Comparison of ENCODE assay signal across 8 cellular contexts in genomic region chr7:29748286-29749099, GRCh38. TPM values are rescaled to one million over a fixed set of nuclear protein-coding genes. Genes with fewer than 3 reads are reported as not detected.
DNase-seq lines count a peak whose midpoint lies in the region; ATAC-seq and TF ChIP-seq lines count a peak whose summit lies in the region.

No MANE protein-coding gene starts in this region.

- no peak overlapping the region for H3K4me2 ChIP-seq in SU-DHL-6 (ENCODE audit: low read depth, low read length, poor library complexity, severe bottlenecking)

- no peaks in the 10 kb centered on the region for H3K27me3 ChIP-seq in SU-DHL-6 (ENCODE audit: low read length)
- H3K27me3 ChIP-seq in stomach, result no peaks in the 10 kb centered on the region

- TF ChIP-seq CTCF in SU-DHL-6 (IDR thresholded peaks at IDR 0.05; ENCODE audit: insufficient read depth, low read length, poor library complexity, severe bottlenecking) (peak; percentile 43), stomach (IDR thresholded peaks at IDR 0.05) (peak in 5 of 7 experiments; percentile 23 to 51 (median 34)), omental fat pad (IDR thresholded peaks at IDR 0.05) (no peak)

- H3K27ac ChIP-seq in SU-DHL-6 (ENCODE audit: low read depth, low read length) (no peak overlapping the region), stomach (peak overlapping the region in 1 of 5 donors; percentile 42)

- in situ Hi-C loops in G401 (cut with HindIII; ENCODE audit: low sequenced_read_pairs), result no loop called here

- no peak overlapping the region for H3K9ac ChIP-seq in SU-DHL-6 (ENCODE audit: low read length)

- H3K79me2 ChIP-seq in SU-DHL-6 (ENCODE audit: insufficient read depth, low read length), result no peaks in the 10 kb centered on the region

- WGBS in stomach, 5 donors, result 30 to 33% (median 32%) methylated on average over 3 of the region's 3 CpGs

- no peak overlapping the region for H2AFZ ChIP-seq in SU-DHL-6 (ENCODE audit: low read depth, low read length, severe bottlenecking)

- no peak for TF ChIP-seq EP300 in stomach (IDR thresholded peaks at IDR 0.05)

- H3K4me1 ChIP-seq in stomach, result peaks cover 0 to 9% (median 4%) of the 10 kb centered on the region in 4 donors

- H3K9me2 ChIP-seq in SU-DHL-6 (replicated peaks; ENCODE audit: insufficient read depth, low read length), result no peaks in the 10 kb centered on the region

- intact Hi-C loops in stomach (cut with DNase I; ENCODE audit: low total_unique reads), result no loop called here

- H4K20me1 ChIP-seq in SU-DHL-6 (ENCODE audit: low read depth, low read length), result no peaks in the 10 kb centered on the region

- ATAC-seq in GM19463 (IDR thresholded peaks at IDR 0.05; ENCODE audit: unreplicated experiment) (no peak), omental fat pad (ENCODE audit: low FRiP score) (no peak)

- TF ChIP-seq POLR2A in stomach (IDR thresholded peaks at IDR 0.05), result no peak

- H3K4me3 ChIP-seq in SU-DHL-6 (ENCODE audit: insufficient read depth, low read length, poor library complexity, severe bottlenecking) (no peak overlapping the region), stomach (no peak overlapping the region)

- no peaks in the 10 kb centered on the region for H3F3A ChIP-seq in SU-DHL-6 (ENCODE audit: insufficient read depth)

- no peaks in the 10 kb centered on the region for H3K36me3 ChIP-seq in SU-DHL-6 (ENCODE audit: low read length)
- H3K36me3 ChIP-seq in stomach, result no peaks in the 10 kb centered on the region

- H3K9me3 ChIP-seq in SU-DHL-6 (ENCODE audit: insufficient read depth, low read length) (no peaks in the 10 kb centered on the region), stomach (no peaks in the 10 kb centered on the region)

- DNase-seq in G401 (ENCODE audit: low spot score) (peak; percentile 58), NCI-H1436 (lab: John Stamatoyannopoulos, UW) (peak; percentile 52), glomerular visceral epithelial cell (ENCODE audit: extremely low spot score) (peak; percentile 48), stomach (no peak), HPDE6-E6E7 (ENCODE audit: extremely low spot score) (no peak), omental fat pad (ENCODE audit: low spot score) (no peak)

RNA-seq across cellular contexts. Expression of gene WIPF3, which starts 57.8 kb away (rescaled TPM):
- not detected in 2 replicates for total RNA-seq in G401 (2014; rRNA removed; shearing (Covaris generic))
- 10 to 100 TPM in 1 of 5 donors, 1 to 10 TPM in 3, not detected in 1; 1.2 to 11.2 (median 1.6) TPM for total RNA-seq in stomach
- polyA plus RNA-seq in stomach, result 1 to 10 TPM; 4.0 to 5.9 (median 5.0) TPM
- total RNA-seq in omental fat pad, result 1 to 10 TPM in 1 of 4 donors, under 1 TPM in 3; 0.19 to 1.6 (median 0.37) TPM

Comparison
In these comparisons a context has a peak if more than half of its experiments do, and no peak if none do; other contexts are left out.
1. DNase-seq: peak in G401 (single experiment), NCI-H1436 (single experiment) and glomerular visceral epithelial cell (single experiment); none in stomach (single experiment), HPDE6-E6E7 (single experiment) and omental fat pad (single experiment).
2. CTCF ChIP-seq: peak in SU-DHL-6 (single experiment) and stomach (5 of 7); none in omental fat pad (0 of 3).